Comparison of ENCODE assay signal across 26 cellular contexts in genomic region chr20:64067733-64068307, GRCh38. TPM values are rescaled to one million over a fixed set of nuclear protein-coding genes. Genes with fewer than 3 reads are reported as not detected.
DNase-seq lines count a peak whose midpoint lies in the region; ATAC-seq and TF ChIP-seq lines count a peak whose summit lies in the region.
"Had no signal": no experiment of that assay in that cellular context is flagged by ENCODE, and none has a peak within 500 bp of the region (broad histone marks: within the 10 kb centered on the region; RNA-seq: fewer than 3 reads in every experiment).

No MANE protein-coding gene starts in this region.

- ATAC-seq in memory B cell (ENCODE audit: low read depth) (no peak), HG03108 (IDR thresholded peaks at IDR 0.05; ENCODE audit: unreplicated experiment) (no peak)
- ATAC-seq: stimulated activated memory B cell treated with anti-CD40 and anti-IgM and Interleukin-4, amounts not matched to agents 10 μg/mL and 1 μg/mL and 100 μg/mL, for 72 hours had no signal

- H3K4me1 ChIP-seq in H9 (ENCODE audit: insufficient read depth, low read length) (peaks cover 1% of the 10 kb centered on the region; the same call in 1 of the 2 replicates), tibial artery (peaks cover 0 to 24% (median 18%) of the 10 kb centered on the region in 4 donors)

- H3K9me3 ChIP-seq in H9 (ENCODE audit: control insufficient read depth, low read depth, low read length): no peaks in the 10 kb centered on the region
- no peaks in the 10 kb centered on the region for H3K9me3 ChIP-seq in tibial artery
- H3K9me3 ChIP-seq: sigmoid colon, suprapubic skin had no signal

- no peak overlapping the region for H2AFZ ChIP-seq in H9 (ENCODE audit: low read length)

- no peak overlapping the region for H2BK5ac ChIP-seq in H9 (ENCODE audit: insufficient read length, low read length)

- no peak overlapping the region for H3K14ac ChIP-seq in H9 (ENCODE audit: insufficient read depth, low read length)

- no peak overlapping the region for H3K23ac ChIP-seq in H9 (ENCODE audit: insufficient read length, low read depth, low read length)

- peaks cover 16% of the 10 kb centered on the region for H3K36me3 Mint-ChIP-seq in activated CD4-positive, alpha-beta memory T cell treated with anti-CD3 and anti-CD28 coated beads, Interleukin-2, amount 10 ng/mL, durations not matched to agents 7 days and 5 days (ENCODE audit: low read depth)
- no peaks in the 10 kb centered on the region for H3K36me3 Mint-ChIP-seq in activated CD4-positive, alpha-beta memory T cell treated with anti-CD3 and anti-CD28 coated beads for 36 hours
- H3K36me3 Mint-ChIP-seq in H9 (ENCODE audit: insufficient read depth in 1 of 3, low read depth in 3 of 3): peaks cover 0 to 3% (median 0%) of the 10 kb centered on the region in 3 experiments; a peak in 3 of 7 replicates
- peaks cover 2% of the 10 kb centered on the region for H3K36me3 Mint-ChIP-seq in memory B cell

- H3K4me2 ChIP-seq in H9 (ENCODE audit: insufficient read depth, insufficient read length, low read length): no peak overlapping the region

- no peak overlapping the region for H3K4ac ChIP-seq in H9 (ENCODE audit: low read depth, low read length)

- WGBS in H9 (ENCODE audit: extremely low coverage, insufficient read length, low lambda C conversion rate): no CpG with 5 or more reads among the region's 12 CpGs

- no peak overlapping the region for H3K56ac ChIP-seq in H9 (ENCODE audit: insufficient read length, low read depth, low read length)

- H2BK120ac ChIP-seq in H9 (ENCODE audit: low read depth, low read length, poor library complexity, severe bottlenecking): no peak overlapping the region

- H3K27me3 Mint-ChIP-seq in activated CD4-positive, alpha-beta memory T cell treated with anti-CD3 and anti-CD28 coated beads, Interleukin-2, amount 10 ng/mL, durations not matched to agents 7 days and 5 days: no peaks in the 10 kb centered on the region
- no peaks in the 10 kb centered on the region for H3K27me3 Mint-ChIP-seq in activated CD4-positive, alpha-beta memory T cell treated with anti-CD3 and anti-CD28 coated beads for 36 hours
- H3K27me3 Mint-ChIP-seq in H9 (ENCODE audit: low read depth) (peaks cover 1% of the 10 kb centered on the region), memory B cell (no peaks in the 10 kb centered on the region)
- H3K27me3 Mint-ChIP-seq: activated T-cell treated with anti-CD3 and anti-CD28 coated beads, Interleukin-2, amount 50 U/mL, for 24 hours; progenitor cell of endocrine pancreas; stimulated activated memory B cell treated with anti-CD40 and anti-IgM and Interleukin-4, amounts not matched to agents 10 μg/mL and 1 μg/mL and 100 μg/mL, for 72 hours had no signal

- H4K91ac ChIP-seq in H9 (ENCODE audit: insufficient read length, low read depth, low read length): no peak overlapping the region

- H3K9me3 Mint-ChIP-seq in activated CD4-positive, alpha-beta memory T cell treated with anti-CD3 and anti-CD28 coated beads, Interleukin-2, amount 10 ng/mL, durations not matched to agents 7 days and 5 days: no peaks in the 10 kb centered on the region
- no peaks in the 10 kb centered on the region for H3K9me3 Mint-ChIP-seq in activated CD4-positive, alpha-beta memory T cell treated with anti-CD3 and anti-CD28 coated beads for 36 hours
- H3K9me3 Mint-ChIP-seq in H9 (no peaks in the 10 kb centered on the region), memory B cell (no peaks in the 10 kb centered on the region)
- H3K9me3 Mint-ChIP-seq: activated T-cell treated with anti-CD3 and anti-CD28 coated beads, Interleukin-2, amount 50 U/mL, for 24 hours; stimulated activated memory B cell treated with anti-CD40 and anti-IgM and Interleukin-4, amounts not matched to agents 10 μg/mL and 1 μg/mL and 100 μg/mL, for 72 hours had no signal

- no peak overlapping the region for H2BK15ac ChIP-seq in H9 (ENCODE audit: low read depth, low read length)

- peaks cover 62% of the 10 kb centered on the region for H3K4me1 Mint-ChIP-seq in activated CD4-positive, alpha-beta memory T cell treated with anti-CD3 and anti-CD28 coated beads, Interleukin-2, amount 10 ng/mL, durations not matched to agents 7 days and 5 days
- H3K4me1 Mint-ChIP-seq in activated CD4-positive, alpha-beta memory T cell treated with anti-CD3 and anti-CD28 coated beads for 36 hours (ENCODE audit: low read depth): peaks cover 42% of the 10 kb centered on the region
- H3K4me1 Mint-ChIP-seq in H9 (peaks cover 21 to 35% of the 10 kb centered on the region in 2 experiments), memory B cell (peaks cover 50% of the 10 kb centered on the region)

- H4K5ac ChIP-seq in H9 (ENCODE audit: insufficient read length, low read depth, low read length): no peak overlapping the region

- H4K20me1 ChIP-seq in H9 (ENCODE audit: control insufficient read depth, insufficient read depth, insufficient read length): no peaks in the 10 kb centered on the region

- no peak overlapping the region for H2AK5ac ChIP-seq in H9 (ENCODE audit: insufficient read length, low read length)

- H3K4me3 Mint-ChIP-seq in activated CD4-positive, alpha-beta memory T cell treated with anti-CD3 and anti-CD28 coated beads, Interleukin-2, amount 10 ng/mL, durations not matched to agents 7 days and 5 days: no peak overlapping the region
- no peak overlapping the region for H3K4me3 Mint-ChIP-seq in activated CD4-positive, alpha-beta memory T cell treated with anti-CD3 and anti-CD28 coated beads for 36 hours
- H3K4me3 Mint-ChIP-seq in H9: no peak overlapping the region
- H3K4me3 Mint-ChIP-seq in memory B cell: no peak overlapping the region
- H3K4me3 Mint-ChIP-seq: activated T-cell treated with anti-CD3 and anti-CD28 coated beads, Interleukin-2, amount 50 U/mL, for 24 hours; stimulated activated memory B cell treated with anti-CD40 and anti-IgM and Interleukin-4, amounts not matched to agents 10 μg/mL and 1 μg/mL and 100 μg/mL, for 72 hours had no signal

- H4K8ac ChIP-seq in H9 (replicated peaks; ENCODE audit: insufficient read length, low read depth, low read length): no peak overlapping the region

- CTCF ChIA-PET in activated CD4-positive, alpha-beta memory T cell treated with anti-CD3 and anti-CD28 coated beads, Interleukin-2, amount 10 ng/mL, durations not matched to agents 7 days and 5 days (lab: Charles Lee): interaction anchor here (2.3 kb wide), 1 partner anchor 10 kb away, joined by 12 read pairs; the partner anchor contains the start of gene RGS19
- CTCF ChIA-PET in activated CD4-positive, alpha-beta memory T cell treated with anti-CD3 and anti-CD28 coated beads for 36 hours (lab: Charles Lee): no interaction called here

- H3K79me1 ChIP-seq in H9 (ENCODE audit: insufficient read depth, low read depth, low read length, poor library complexity, severe bottlenecking): no peaks in the 10 kb centered on the region

- no peak for DNase-seq in activated CD4-positive, alpha-beta memory T cell treated with anti-CD3 and anti-CD28 coated beads, Interleukin-2, amount 10 ng/mL, durations not matched to agents 7 days and 5 days
- DNase-seq in activated CD4-positive, alpha-beta memory T cell treated with anti-CD3 and anti-CD28 coated beads for 36 hours: no peak
- no peak for DNase-seq in H9
- peak; percentile 7 for DNase-seq in NCI-H69 (lab: John Stamatoyannopoulos, UW)
- DNase-seq in memory B cell (ENCODE audit: low spot score in 2 of 2): no peak
- no peak for DNase-seq in tibial artery
- no peak for DNase-seq in HPDE6-E6E7 (ENCODE audit: extremely low spot score)
- DNase-seq: activated naive CD4-positive, alpha-beta T cell; activated T-cell treated with anti-CD3 and anti-CD28 coated beads, Interleukin-2, amount 50 U/mL, for 24 hours; amygdala; mesendoderm; NCI-H1105; NCI-H1930; NCI-H345; NCI-H82; sigmoid colon; stimulated activated CD4-positive, alpha-beta T cell treated with anti-CD3 and anti-CD28 coated beads, Interleukin-4, amount 100 ng/mL, for 24 hours; WERI-Rb-1 had no signal

- H3K27me3 ChIP-seq in H9 (ENCODE audit: insufficient read depth, low read length): no peaks in the 10 kb centered on the region
- H3K27me3 ChIP-seq in tibial artery: no peaks in the 10 kb centered on the region
- H3K27me3 ChIP-seq: sigmoid colon, suprapubic skin had no signal

- H3K79me2 ChIP-seq in H9 (ENCODE audit: insufficient read depth, low read length): no peaks in the 10 kb centered on the region

- H3K9ac ChIP-seq in H9 (ENCODE audit: extremely low read depth, insufficient read length, low read length): no peak overlapping the region

- H3K23me2 ChIP-seq in H9 (ENCODE audit: insufficient read length, low read depth, low read length, poor library complexity, severe bottlenecking): peaks cover 6% of the 10 kb centered on the region

- no peak overlapping the region for H3T11ph ChIP-seq in H9 (ENCODE audit: low read length)

- POLR2A ChIA-PET in activated CD4-positive, alpha-beta memory T cell treated with anti-CD3 and anti-CD28 coated beads, Interleukin-2, amount 10 ng/mL, durations not matched to agents 7 days and 5 days (lab: Charles Lee): interaction anchor here (0.6 to 4.6 kb wide), 5 partner anchors 10 to 545 kb away, joined by 3 to 74 read pairs (median 9); partner anchors contain the start of genes OPRL1 and RGS19
- POLR2A ChIA-PET in activated CD4-positive, alpha-beta memory T cell treated with anti-CD3 and anti-CD28 coated beads for 36 hours (lab: Charles Lee): no interaction called here

- H3K18ac ChIP-seq in H9 (ENCODE audit: insufficient read length, low read depth, low read length): no peak overlapping the region

- H3K27ac Mint-ChIP-seq in activated CD4-positive, alpha-beta memory T cell treated with anti-CD3 and anti-CD28 coated beads, Interleukin-2, amount 10 ng/mL, durations not matched to agents 7 days and 5 days: peak overlapping the region; percentile 89
- no peak overlapping the region for H3K27ac Mint-ChIP-seq in activated CD4-positive, alpha-beta memory T cell treated with anti-CD3 and anti-CD28 coated beads for 36 hours
- H3K27ac Mint-ChIP-seq in H9 (peak overlapping the region in 2 of 3 experiments; percentile 22 to 40; a peak in 1 of 7 replicates), memory B cell (peak overlapping the region; percentile 55)
- H3K27ac Mint-ChIP-seq: progenitor cell of endocrine pancreas had no signal

- H3K27ac ChIP-seq in H9 (ENCODE audit: insufficient read length, low read depth, low read length) (no peak overlapping the region), tibial artery (no peak overlapping the region)
- H3K27ac ChIP-seq: sigmoid colon, suprapubic skin, WERI-Rb-1 had no signal

- TF ChIP-seq CTCF in H9 (conservative IDR thresholded peaks at IDR 0.05) (no peak), tibial artery (IDR thresholded peaks at IDR 0.05) (no peak)

- H2BK12ac ChIP-seq in H9 (ENCODE audit: insufficient read length, low read depth, low read length): no peak overlapping the region

- H3K4me3 ChIP-seq in tibial artery: no peak overlapping the region
- H3K4me3 ChIP-seq: sigmoid colon, suprapubic skin had no signal

- no peak overlapping the region for H2BK20ac ChIP-seq in H9 (ENCODE audit: low read depth, low read length, poor library complexity, severe bottlenecking)

- H3K36me3 ChIP-seq in tibial artery: peaks cover 0 to 40% (median 8%) of the 10 kb centered on the region in 3 donors
- H3K36me3 ChIP-seq: WERI-Rb-1 had no signal

- intact Hi-C loops in activated CD4-positive, alpha-beta memory T cell treated with anti-CD3 and anti-CD28 coated beads for 36 hours (cut with micrococcal nuclease): loop anchor here (10.0 kb wide), 3 partner anchors 57 to 533 kb away; partner anchors contain the start of genes DNAJC5 and PTK6
- intact Hi-C loops in tibial artery (cut with DNase I; ENCODE audit: low total_unique reads): no loop called here

RNA-seq across cellular contexts. Expression of gene TCEA2, which starts 4.8 kb away (rescaled TPM):
- 10 to 100 TPM; 66.3 to 74.1 TPM for total RNA-seq in activated CD4-positive, alpha-beta memory T cell treated with anti-CD3 and anti-CD28 coated beads, Interleukin-2, amount 10 ng/mL, durations not matched to agents 7 days and 5 days
- 10 to 100 TPM; 27.3 to 29.9 TPM for total RNA-seq in activated CD4-positive, alpha-beta memory T cell treated with anti-CD3 and anti-CD28 coated beads for 36 hours
- 48.1 and 51.7 TPM in 2 replicates for total RNA-seq in H9 (2021)

RNA-seq across cellular contexts. Expression of gene RGS19, which starts 11.5 kb away (rescaled TPM):
- total RNA-seq in activated CD4-positive, alpha-beta memory T cell treated with anti-CD3 and anti-CD28 coated beads, Interleukin-2, amount 10 ng/mL, durations not matched to agents 7 days and 5 days: 100 to 1,000 TPM; 119 to 122 TPM
- 10 to 100 TPM; 43.2 to 44.4 TPM for total RNA-seq in activated CD4-positive, alpha-beta memory T cell treated with anti-CD3 and anti-CD28 coated beads for 36 hours
- 11.7 and 12.8 TPM in 2 replicates for total RNA-seq in H9 (2021)

RNA-seq across cellular contexts. Expression of gene OPRL1, which starts 12.1 kb away (rescaled TPM):
- 1 to 10 TPM; 1.2 to 1.6 TPM for total RNA-seq in activated CD4-positive, alpha-beta memory T cell treated with anti-CD3 and anti-CD28 coated beads, Interleukin-2, amount 10 ng/mL, durations not matched to agents 7 days and 5 days
- under 1 TPM; 0.63 to 0.71 TPM for total RNA-seq in activated CD4-positive, alpha-beta memory T cell treated with anti-CD3 and anti-CD28 coated beads for 36 hours
- 0.90 and 1.0 TPM in 2 replicates for total RNA-seq in H9 (2021)

RNA-seq across cellular contexts. Expression of gene LKAAEAR1, which starts 16.4 kb away (rescaled TPM):
- under 1 TPM in 1 of 2 experiments, not detected in 1; 0.38 TPM for total RNA-seq in activated CD4-positive, alpha-beta memory T cell treated with anti-CD3 and anti-CD28 coated beads, Interleukin-2, amount 10 ng/mL, durations not matched to agents 7 days and 5 days
- total RNA-seq in activated CD4-positive, alpha-beta memory T cell treated with anti-CD3 and anti-CD28 coated beads for 36 hours: not detected
- 0.39 TPM in 1 of 2 replicates, not detected in the other for total RNA-seq in H9 (2021)
- total RNA-seq: MCF 10A, OCI-LY7, progenitor cell of endocrine pancreas, suprapubic skin, urinary bladder had no signal

RNA-seq across cellular contexts. Expression of gene SOX18, which starts 18.4 kb away (rescaled TPM):
- total RNA-seq in activated CD4-positive, alpha-beta memory T cell treated with anti-CD3 and anti-CD28 coated beads, Interleukin-2, amount 10 ng/mL, durations not matched to agents 7 days and 5 days: under 1 TPM; 0.25 TPM
- not detected for total RNA-seq in activated CD4-positive, alpha-beta memory T cell treated with anti-CD3 and anti-CD28 coated beads for 36 hours
- 1.6 and 2.0 TPM in 2 replicates for total RNA-seq in H9 (2021)
- total RNA-seq: activated CD8-positive, alpha-beta memory T cell treated with anti-CD3 and anti-CD28 coated beads for 36 hours; OCI-LY7; progenitor cell of endocrine pancreas had no signal
